Comparison of ENCODE assay signal across 8 cellular contexts in the genomic region with DNA sequence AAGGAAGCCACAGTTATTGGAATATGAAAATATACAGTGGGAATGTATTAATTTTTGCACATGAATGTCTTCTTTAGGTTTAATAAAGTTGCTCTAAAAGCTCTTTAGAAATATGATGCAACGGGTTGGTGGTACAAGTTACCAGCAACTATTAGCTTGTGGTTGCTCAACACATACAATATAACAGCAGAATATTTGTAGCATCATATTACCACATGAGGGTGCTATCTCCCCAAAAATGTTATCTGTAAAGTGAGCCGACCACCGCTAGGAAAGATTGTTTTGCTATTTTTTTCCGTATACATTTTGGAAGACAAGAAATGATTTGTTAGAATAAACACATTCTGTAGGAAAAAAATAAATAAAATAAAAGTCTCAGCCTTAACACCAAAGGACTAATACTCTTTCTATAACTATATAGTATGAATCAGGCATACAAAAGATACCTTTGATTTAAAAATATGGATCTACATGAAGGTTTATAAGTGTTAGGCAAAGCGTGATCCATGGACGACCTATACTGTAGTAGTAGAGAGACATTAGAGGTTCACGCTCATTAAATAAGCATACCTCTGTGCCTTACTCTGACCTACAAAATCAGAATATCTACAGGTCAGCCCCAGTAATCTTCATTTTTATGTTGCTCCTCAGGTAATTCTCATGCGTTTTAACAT.
DNase-seq lines count a peak whose midpoint lies in the region; ATAC-seq and TF ChIP-seq lines count a peak whose summit lies in the region.

No MANE protein-coding gene starts in this region.

- H3K9me3 ChIP-seq in WERI-Rb-1 (ENCODE audit: severe bottlenecking) (no peaks in the 10 kb centered on the region), upper lobe of right lung (no peaks in the 10 kb centered on the region)

- H3K27me3 ChIP-seq in WERI-Rb-1 (ENCODE audit: insufficient read depth, low read depth, severe bottlenecking): no peaks in the 10 kb centered on the region
- no peaks in the 10 kb centered on the region for H3K27me3 ChIP-seq in upper lobe of right lung

- no peaks in the 10 kb centered on the region for H3K36me3 ChIP-seq in WERI-Rb-1
- no peaks in the 10 kb centered on the region for H3K36me3 ChIP-seq in upper lobe of right lung

- DNase-seq in GM10266 (ENCODE audit: extremely low spot score) (peak; percentile 8), NCI-H2029 (lab: John Stamatoyannopoulos, UW) (peak; percentile 51), WERI-Rb-1 (no peak), iris pigment epithelial cell (ENCODE audit: low read depth) (peak; percentile 77), upper lobe of right lung (no peak), activated T-cell treated with anti-CD3 and anti-CD28 coated beads for 4 hours (no peak)
- no peak for DNase-seq in stimulated activated CD4-positive, alpha-beta T cell treated with anti-CD3 and anti-CD28 coated beads, Interleukin-1b, Interleukin-23, amount 100 ng/mL, for 48 hours

- H3K27ac ChIP-seq in WERI-Rb-1: no peak overlapping the region
- H3K27ac ChIP-seq in upper lobe of right lung: no peak overlapping the region

- no peaks in the 10 kb centered on the region for H3K4me1 ChIP-seq in upper lobe of right lung

- H3K4me3 ChIP-seq in WERI-Rb-1 (ENCODE audit: low read depth, low read length) (no peak overlapping the region), upper lobe of right lung (no peak overlapping the region)

- peak; percentile 52 for TF ChIP-seq CTCF in GM10266 (IDR thresholded peaks at IDR 0.05; ENCODE audit: control insufficient read depth, insufficient read depth, low read depth, missing control alignments)
- TF ChIP-seq CTCF in WERI-Rb-1 (IDR thresholded peaks at IDR 0.05; ENCODE audit: low read depth, low read length): peak; percentile 36; the same call in 1 of the 2 replicates
- peak; percentile 50 for TF ChIP-seq CTCF in upper lobe of right lung (IDR thresholded peaks at IDR 0.05)

- intact Hi-C loops in upper lobe of right lung (cut with DNase I): no loop called here

- ATAC-seq in HG02623 (IDR thresholded peaks at IDR 0.05; ENCODE audit: unreplicated experiment) (peak; percentile 70), upper lobe of right lung (peak; percentile 74)

Comparison
In these comparisons a context has a peak if more than half of its experiments do, and no peak if none do; other contexts are left out.
1. DNase-seq: peak in GM10266 (single experiment), NCI-H2029 (single experiment) and iris pigment epithelial cell (single experiment); none in WERI-Rb-1 (single experiment), upper lobe of right lung (single experiment), activated T-cell treated with anti-CD3 and anti-CD28 coated beads for 4 hours (single experiment) and stimulated activated CD4-positive, alpha-beta T cell treated with anti-CD3 and anti-CD28 coated beads, Interleukin-1b, Interleukin-23, amount 100 ng/mL, for 48 hours (single experiment).
2. Peak in every context shown above with its lines, with median percentiles within 50 percentile points of each other: CTCF ChIP-seq.